Comparison of ENCODE assay signal across 8 cellular contexts in the genomic region with DNA sequence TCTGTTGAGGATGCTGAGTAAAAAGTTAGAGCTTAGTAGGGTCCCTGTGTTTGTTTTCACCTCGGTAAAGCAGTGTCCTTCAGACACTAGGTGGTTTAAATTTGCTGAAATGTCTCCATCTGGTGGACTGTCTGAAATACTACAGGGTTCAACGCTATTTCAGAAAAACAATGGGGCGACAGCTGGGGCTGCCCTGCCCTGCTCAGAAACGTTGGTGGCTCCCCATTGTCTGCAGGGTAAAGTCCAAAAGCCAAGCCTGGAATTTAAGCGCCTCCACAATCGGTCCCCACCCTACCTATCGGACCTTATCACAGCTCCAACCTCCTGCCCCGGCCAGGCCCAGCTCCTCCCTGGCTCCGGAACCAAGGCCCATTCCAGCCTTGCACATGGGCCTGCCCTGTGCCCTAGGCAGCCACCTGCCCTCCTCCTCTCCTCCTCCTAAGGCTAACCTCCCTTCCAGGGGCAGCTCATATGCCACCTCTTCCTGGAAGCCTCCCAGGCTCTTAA. TPM values are rescaled to one million over a fixed set of nuclear protein-coding genes. Genes with fewer than 3 reads are reported as not detected.
A peak's percentile ranks its signal among the peaks of the same experiment; 100 is the strongest.
DNase-seq lines count a peak whose midpoint lies in the region; ATAC-seq lines count a peak whose summit lies in the region.

No MANE protein-coding gene starts in this region.

- DNase-seq in COLO829 (ENCODE audit: low spot score) (peak; percentile 46), GM23248 (peak; percentile 58), NCI-H82 (lab: John Stamatoyannopoulos, UW) (peak; percentile 80), adipocyte (ENCODE audit: low read depth) (peak; percentile 74), left ventricle myocardium superior (peak; percentile 40), renal cortical epithelial cell (ENCODE audit: low read depth) (peak; percentile 40)
- no peak for DNase-seq in effector CD4-positive, alpha-beta T cell

- H3K36me3 ChIP-seq in GM23248 (ENCODE audit: low read depth) (no peaks in the 10 kb centered on the region), adipocyte (ENCODE audit: control insufficient read depth, insufficient read depth, low read length, severe bottlenecking) (no peaks in the 10 kb centered on the region)

- H3K79me2 ChIP-seq in GM23248 (ENCODE audit: insufficient read depth), result peaks cover 3% of the 10 kb centered on the region

- H3K9me3 ChIP-seq in GM23248 (ENCODE audit: low read depth) (no peaks in the 10 kb centered on the region), adipocyte (ENCODE audit: control insufficient read depth, low read length) (no peaks in the 10 kb centered on the region)

- H3K9ac ChIP-seq in GM23248, result no peak overlapping the region
- H3K9ac ChIP-seq in adipocyte (ENCODE audit: low read length), result peak overlapping the region; percentile 52

- no peak overlapping the region for H3K4me2 ChIP-seq in GM23248 (ENCODE audit: unreplicated experiment)

- no peaks in the 10 kb centered on the region for H4K20me1 ChIP-seq in GM23248 (ENCODE audit: insufficient read depth)

- H3K27ac ChIP-seq in GM23248, result no peak overlapping the region

- in situ Hi-C loops in GM23248 (cut with MboI), result loop anchor here (5.0 kb wide), 1 partner anchor 343 kb away; no protein-coding TSS in a partner anchor

- ATAC-seq in left ventricle myocardium superior, result peak; percentile 34
- no peak for ATAC-seq in HG02938 (IDR thresholded peaks at IDR 0.05; ENCODE audit: unreplicated experiment)

- no peak overlapping the region for H3K4me3 ChIP-seq in GM23248
- H3K4me3 ChIP-seq in adipocyte (ENCODE audit: low read length), result no peak overlapping the region

- H3K27me3 ChIP-seq in GM23248 (replicated peaks; ENCODE audit: insufficient read depth), result no peaks in the 10 kb centered on the region
- H3K27me3 ChIP-seq in adipocyte (replicated peaks; ENCODE audit: control insufficient read depth, insufficient read depth, low read length), result no peaks in the 10 kb centered on the region

- H3K4me1 ChIP-seq in GM23248 (ENCODE audit: insufficient read depth), result peaks cover 10% of the 10 kb centered on the region
- peaks cover 35% of the 10 kb centered on the region for H3K4me1 ChIP-seq in adipocyte (ENCODE audit: control insufficient read depth, insufficient read depth, low read length)

- 24% methylated on average over 9 of the region's 9 CpGs for WGBS in GM23248 (ENCODE audit: low coverage in 1 of 2, low lambda C conversion rate in 2 of 2, missing lambda C conversion rate in 2 of 2), 2 experiments

- no peaks in the 10 kb centered on the region for H3K9me2 ChIP-seq in GM23248 (ENCODE audit: insufficient read depth)

- no peaks in the 10 kb centered on the region for H3F3A ChIP-seq in GM23248 (ENCODE audit: insufficient read depth)

- intact Hi-C loops in left ventricle myocardium superior (cut with micrococcal nuclease), result loop anchor here (5.0 kb wide), 2 partner anchors 193 to 343 kb away; partner anchors contain the start of gene PPARG

- H2AFZ ChIP-seq in GM23248, result peak overlapping the region; percentile 70

RNA-seq across cellular contexts. Expression of gene TSEN2, which starts 4.3 kb away (rescaled TPM):
- total RNA-seq in GM23248 (2014; rRNA removed; shearing (Covaris generic)), result 9.6 and 15.6 TPM in 2 replicates
- polyA plus RNA-seq in GM23248 (2016; fragmentation: Nextera tagmentation; extraction: Ambion mirVana), result 12.3 and 13.6 TPM in 2 replicates
- 23.1 TPM for total RNA-seq in left ventricle myocardium superior
- total RNA-seq in renal cortical epithelial cell, result 8.5 and 18.4 TPM in 2 replicates
